8 cellular contexts compared by ENCODE assay signal in genomic region chr12:51591020-51591901, GRCh38. TPM values are rescaled to one million over a fixed set of nuclear protein-coding genes. Genes with fewer than 3 reads are reported as not detected.
A peak's percentile ranks its signal among the peaks of the same experiment; 100 is the strongest.
DNase-seq lines count a peak whose midpoint lies in the region; TF ChIP-seq lines count a peak whose summit lies in the region.

Gene SCN8A (plus strand): TSS chr12:51591233. CDS start chr12:51662818, 71,585 bp downstream.

- H3K27me3 ChIP-seq in HUES48 (ENCODE audit: control insufficient read depth, insufficient read depth, low read length) (peaks cover 13% of the 10 kb centered on the region), sigmoid colon (peaks cover 6 to 55% (median 38%) of the 10 kb centered on the region in 3 donors)

- H3K9me3 ChIP-seq in HUES48 (ENCODE audit: control insufficient read depth, insufficient read depth, low read length) (no peaks in the 10 kb centered on the region), sigmoid colon (no peaks in the 10 kb centered on the region)

- H3K9ac ChIP-seq in HUES48 (ENCODE audit: low read depth, low read length): peak within 1 kb of the TSS; percentile 63

- H3K27ac ChIP-seq in HUES48 (ENCODE audit: low read depth, low read length) (peak within 1 kb of the TSS; percentile 85), sigmoid colon (no peak within 1 kb of the TSS)

- DNase-seq in GM10266 (ENCODE audit: extremely low spot score) (peak; percentile 63), SW 1271 (lab: John Stamatoyannopoulos, UW) (peak; percentile 10 to 52), anterior cingulate cortex (lab: John Stamatoyannopoulos, UW) (peak in 45 of 58 donors; percentile 16 to 74 (median 53)), hippocampal formation (lab: John Stamatoyannopoulos, UW) (peak; percentile 52 to 60), sigmoid colon (no peak), HuH-7 (ENCODE audit: low spot score) (no peak), GF-D8 (lab: John Stamatoyannopoulos, UW) (no peak)

- H3K4me3 ChIP-seq in HUES48 (ENCODE audit: low read depth, low read length) (peak within 1 kb of the TSS; percentile 89), sigmoid colon (peak within 1 kb of the TSS; percentile 31 to 65 (median 52))

- H3K36me3 ChIP-seq in HUES48 (ENCODE audit: control insufficient read depth, insufficient read depth, low read length) (0 out of 2 replicates have a peak, but pooled peaks cover 7% of the 10 kb centered on the region), sigmoid colon (no peaks in the 10 kb centered on the region)

- intact Hi-C loops in sigmoid colon (cut with DNase I): no loop called here

- WGBS in sigmoid colon, 2 donors: 1% methylated on average over 90 of the region's 90 CpGs

- no peak for TF ChIP-seq POLR2A in sigmoid colon (IDR thresholded peaks at IDR 0.05)

- no peak for TF ChIP-seq EP300 in sigmoid colon (IDR thresholded peaks at IDR 0.05)

- TF ChIP-seq CTCF in GM10266 (IDR thresholded peaks at IDR 0.05; ENCODE audit: control insufficient read depth, insufficient read depth, low read depth, missing control alignments) (no peak), sigmoid colon (IDR thresholded peaks at IDR 0.05) (no peak)

- H3K4me1 ChIP-seq in HUES48 (ENCODE audit: control insufficient read depth, insufficient read depth, low read length) (peaks cover 16% of the 10 kb centered on the region), sigmoid colon (peaks cover 0 to 13% (median 12%) of the 10 kb centered on the region in 4 donors)

RNA-seq across cellular contexts. Expression of gene SCN8A, which starts in this region (rescaled TPM):
- total RNA-seq in sigmoid colon: under 1 TPM; 0.41 to 0.83 (median 0.77) TPM
- 1 to 10 TPM in 1 of 3 donors, under 1 TPM in 2; under 0.01 to 2.1 (median 0.46) TPM for polyA plus RNA-seq in sigmoid colon

Comparison
In these comparisons a context has a peak if more than half of its experiments do, and no peak if none do; other contexts are left out.
1. DNase-seq: peak in GM10266 (single experiment), SW 1271 (2 of 2), anterior cingulate cortex (45 of 58) and hippocampal formation (2 of 2); none in sigmoid colon (single experiment), HuH-7 (single experiment) and GF-D8 (single experiment).